ENCODE assay signal across 9 cellular contexts in genomic region chr13:46598140-46598819, GRCh38. TPM values are rescaled to one million over a fixed set of nuclear protein-coding genes. Genes with fewer than 3 reads are reported as not detected.
DNase-seq lines count a peak whose midpoint lies in the region; ATAC-seq lines count a peak whose summit lies in the region.
"Had no signal": no experiment of that assay in that cellular context is flagged by ENCODE, and none has a peak within 500 bp of the region (broad histone marks: within the 10 kb centered on the region; RNA-seq: fewer than 3 reads in every experiment).

No MANE protein-coding gene starts in this region.

- peak overlapping the region in 5 of 6 donors; percentile 1 to 66 (median 51) for H3K27ac Mint-ChIP-seq in immature natural killer cell
- H3K27ac Mint-ChIP-seq in activated T-helper 1 cell treated with anti-CD3 and anti-CD28 coated beads, Interleukin-12 subunit alpha, Interleukin-12 subunit beta, Interleukin-2, Interleukin-4 antibody, amounts not matched to agents 30 ng/mL and 10 ng/mL and 1 ng/mL, durations not matched to agents 14 hours and 24 hours and 36 hours = no peak overlapping the region

- H3K4me1 Mint-ChIP-seq in immature natural killer cell = peaks cover 77 to 95% of the 10 kb centered on the region in 2 donors
- peaks cover 86% of the 10 kb centered on the region for H3K4me1 Mint-ChIP-seq in activated T-helper 1 cell treated with anti-CD3 and anti-CD28 coated beads, Interleukin-12 subunit alpha, Interleukin-12 subunit beta, Interleukin-2, Interleukin-4 antibody, amounts not matched to agents 30 ng/mL and 10 ng/mL and 1 ng/mL, durations not matched to agents 14 hours and 24 hours and 36 hours (ENCODE audit: low read depth)

- DNase-seq in GF-D8 (lab: John Stamatoyannopoulos, UW) (peak; percentile 83), immature natural killer cell (peak; percentile 13 to 28 (median 15)), NCI-H2107 (lab: John Stamatoyannopoulos, UW) (no peak), DMS 273 (lab: John Stamatoyannopoulos, UW; ENCODE audit: unreplicated experiment) (no peak), NCI-H187 (lab: John Stamatoyannopoulos, UW) (no peak)
- no peak for DNase-seq in activated T-helper 1 cell treated with anti-CD3 and anti-CD28 coated beads, Interleukin-12 subunit alpha, Interleukin-12 subunit beta, Interleukin-2, Interleukin-4 antibody, amounts not matched to agents 30 ng/mL and 10 ng/mL and 1 ng/mL, durations not matched to agents 14 hours and 24 hours and 36 hours (ENCODE audit: low spot score)
- DNase-seq: MG63 had no signal

- peak overlapping the region; percentile 50 to 74 (median 63) for H3K4me3 Mint-ChIP-seq in immature natural killer cell
- H3K4me3 Mint-ChIP-seq in activated T-helper 1 cell treated with anti-CD3 and anti-CD28 coated beads, Interleukin-12 subunit alpha, Interleukin-12 subunit beta, Interleukin-2, Interleukin-4 antibody, amounts not matched to agents 30 ng/mL and 10 ng/mL and 1 ng/mL, durations not matched to agents 14 hours and 24 hours and 36 hours = no peak overlapping the region

- intact Hi-C loops in activated T-helper 1 cell treated with anti-CD3 and anti-CD28 coated beads, Interleukin-12 subunit alpha, Interleukin-12 subunit beta, Interleukin-2, Interleukin-4 antibody, amounts not matched to agents 30 ng/mL and 10 ng/mL and 1 ng/mL, durations not matched to agents 14 hours and 24 hours and 36 hours (cut with micrococcal nuclease) = loop anchor here (2.0 kb wide), 1 partner anchor 257 kb away; no protein-coding TSS in a partner anchor

- no peaks in the 10 kb centered on the region for H3K36me3 Mint-ChIP-seq in immature natural killer cell
- H3K36me3 Mint-ChIP-seq in activated T-helper 1 cell treated with anti-CD3 and anti-CD28 coated beads, Interleukin-12 subunit alpha, Interleukin-12 subunit beta, Interleukin-2, Interleukin-4 antibody, amounts not matched to agents 30 ng/mL and 10 ng/mL and 1 ng/mL, durations not matched to agents 14 hours and 24 hours and 36 hours (ENCODE audit: low read depth) = peaks cover 1% of the 10 kb centered on the region

- peak; percentile 32 for ATAC-seq in GM19467 (IDR thresholded peaks at IDR 0.05; ENCODE audit: unreplicated experiment)
- ATAC-seq in HG03565 (IDR thresholded peaks at IDR 0.05; ENCODE audit: unreplicated experiment) = peak; percentile 33

- H3K9me3 Mint-ChIP-seq in immature natural killer cell = no peaks in the 10 kb centered on the region
- H3K9me3 Mint-ChIP-seq in activated T-helper 1 cell treated with anti-CD3 and anti-CD28 coated beads, Interleukin-12 subunit alpha, Interleukin-12 subunit beta, Interleukin-2, Interleukin-4 antibody, amounts not matched to agents 30 ng/mL and 10 ng/mL and 1 ng/mL, durations not matched to agents 14 hours and 24 hours and 36 hours = no peaks in the 10 kb centered on the region

- H3K27me3 Mint-ChIP-seq in immature natural killer cell (ENCODE audit: low read depth in 3 of 3) = no peaks in the 10 kb centered on the region
- no peaks in the 10 kb centered on the region for H3K27me3 Mint-ChIP-seq in activated T-helper 1 cell treated with anti-CD3 and anti-CD28 coated beads, Interleukin-12 subunit alpha, Interleukin-12 subunit beta, Interleukin-2, Interleukin-4 antibody, amounts not matched to agents 30 ng/mL and 10 ng/mL and 1 ng/mL, durations not matched to agents 14 hours and 24 hours and 36 hours (ENCODE audit: insufficient read depth)

RNA-seq across cellular contexts. Expression of gene LRCH1, which starts 45.3 kb away (rescaled TPM):
- 1 to 10 TPM; 3.0 to 6.6 (median 5.5) TPM for polyA plus RNA-seq in immature natural killer cell
- 20.3 and 21.8 TPM in 2 replicates for total RNA-seq in activated T-helper 1 cell treated with anti-CD3 and anti-CD28 coated beads, Interleukin-12 subunit alpha, Interleukin-12 subunit beta, Interleukin-2, Interleukin-4 antibody, amounts not matched to agents 30 ng/mL and 10 ng/mL and 1 ng/mL, durations not matched to agents 14 hours and 24 hours and 36 hours

Comparison
In these comparisons a context has a peak if more than half of its experiments do, and no peak if none do; other contexts are left out.
1. DNase-seq: peak in GF-D8 (single experiment) and immature natural killer cell (3 of 3); none in NCI-H2107 (single experiment), DMS 273 (single experiment), NCI-H187 (0 of 2) and activated T-helper 1 cell treated with anti-CD3 and anti-CD28 coated beads, Interleukin-12 subunit alpha, Interleukin-12 subunit beta, Interleukin-2, Interleukin-4 antibody, amounts not matched to agents 30 ng/mL and 10 ng/mL and 1 ng/mL, durations not matched to agents 14 hours and 24 hours and 36 hours (single experiment).